In the genomic region with DNA sequence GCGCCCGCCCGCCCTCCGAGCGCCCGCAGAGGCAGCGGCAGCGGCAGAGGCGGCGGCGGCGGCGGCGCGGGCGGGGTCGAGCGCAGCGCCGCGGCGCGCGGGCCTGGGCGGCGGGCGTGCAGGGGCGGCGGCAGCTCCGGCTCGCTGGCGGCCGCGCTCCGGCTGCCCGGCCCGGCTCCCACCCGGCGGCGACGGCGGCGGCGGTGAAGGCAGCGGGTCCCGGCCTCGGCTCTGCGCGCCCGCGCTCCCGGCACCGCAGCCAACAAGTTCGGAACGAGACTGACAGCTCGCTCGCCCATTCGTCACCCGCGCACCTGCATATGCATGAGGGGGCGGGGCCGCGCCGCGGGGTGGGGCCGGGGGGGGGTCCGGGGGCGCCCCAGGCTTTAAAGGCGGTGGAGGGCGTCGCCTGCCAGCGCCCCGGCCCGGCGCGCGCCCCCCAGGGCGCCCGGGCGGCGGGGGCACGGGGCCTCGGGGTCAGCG, we compare ENCODE assay signal across 8 cellular contexts. TPM values are rescaled to one million over a fixed set of nuclear protein-coding genes. Genes with fewer than 3 reads are reported as not detected.
A peak's percentile ranks its signal among the peaks of the same experiment; 100 is the strongest.
DNase-seq lines count a peak whose midpoint lies in the region; ATAC-seq, FAIRE-seq and TF ChIP-seq lines count a peak whose summit lies in the region.

A gene (minus strand): TSS at position 281 of the 483 bp plus-strand sequence. CDS start 356 bp downstream, outside the sequence.

- H3K27me3 ChIP-seq in heart left ventricle (peaks cover 0 to 36% (median 0%) of the 10 kb centered on the region in 9 donors), rectal smooth muscle tissue (ENCODE audit: control insufficient read depth, insufficient read depth, low read length) (peaks cover 11% of the 10 kb centered on the region)

- peak within 1 kb of the TSS; percentile 78 for H3K4me3 Mint-ChIP-seq in activated naive CD8-positive, alpha-beta T cell

- H3K36me3 ChIP-seq in heart left ventricle, result no peaks in the 10 kb centered on the region
- no peaks in the 10 kb centered on the region for H3K36me3 ChIP-seq in rectal smooth muscle tissue (ENCODE audit: control insufficient read depth, insufficient read depth, low read length)

- H3K27ac ChIP-seq in heart left ventricle (peak within 1 kb of the TSS in 10 of 12 donors; percentile 39 to 82 (median 72)), rectal smooth muscle tissue (ENCODE audit: low read depth, low read length) (no peak within 1 kb of the TSS)

- H3K9me3 ChIP-seq in heart left ventricle, result no peaks in the 10 kb centered on the region

- H3K4me1 ChIP-seq in heart left ventricle (peaks cover 14 to 59% (median 38%) of the 10 kb centered on the region in 12 donors), rectal smooth muscle tissue (ENCODE audit: control insufficient read depth, insufficient read depth, low read length) (no peaks in the 10 kb centered on the region)

- WGBS in heart left ventricle, 4 donors, result 0 to 1% (median 1%) methylated on average over 12 to 84 of the region's 84 CpGs; no CpG with 5 or more reads in 1 of the 4 donors

- no peak for TF ChIP-seq POLR2A in heart left ventricle (IDR thresholded peaks at IDR 0.05)

- H3K36me3 Mint-ChIP-seq in activated naive CD8-positive, alpha-beta T cell, result no peaks in the 10 kb centered on the region

- H3K9ac ChIP-seq in rectal smooth muscle tissue (ENCODE audit: low read length), result no peak within 1 kb of the TSS

- TF ChIP-seq CTCF in heart left ventricle (IDR thresholded peaks at IDR 0.05), result no peak

- H3K27me3 Mint-ChIP-seq in activated naive CD8-positive, alpha-beta T cell, result peaks cover 1% of the 10 kb centered on the region

- ATAC-seq in heart left ventricle (peak in 2 of 4 donors; percentile 39 to 42), HG03457 (IDR thresholded peaks at IDR 0.05; ENCODE audit: unreplicated experiment) (no peak)

- DNase-seq in SIG-M5 treated with dmso at 0.1 percent for 504 hours (lab: John Stamatoyannopoulos, UW; ENCODE audit: unreplicated experiment) (peak; percentile 59), SIG-M5 (lab: John Stamatoyannopoulos, UW) (no peak), RCC 7860 (ENCODE audit: low spot score) (peak; percentile 3), heart left ventricle (peak; percentile 72 to 85 (median 76)), NCI-H2029 treated with DMSO at 0.1 percent for 48 hours (lab: John Stamatoyannopoulos, UW) (no peak)

- no peak within 1 kb of the TSS for H3K27ac Mint-ChIP-seq in activated naive CD8-positive, alpha-beta T cell

- H3K4me1 Mint-ChIP-seq in activated naive CD8-positive, alpha-beta T cell (ENCODE audit: low read depth), result peaks cover 8% of the 10 kb centered on the region

- intact Hi-C loops in heart left ventricle (cut with DNase I), result loop anchor here in 6 of 10 donors (2.0 to 10.0 kb wide), 4 partner anchors 28 to 76 kb away; no protein-coding TSS in a partner anchor

- no peak for FAIRE-seq in RCC 7860 (lab: Jason Lieb, UNC)

- H3K9me3 Mint-ChIP-seq in activated naive CD8-positive, alpha-beta T cell (ENCODE audit: low read depth), result no peaks in the 10 kb centered on the region

- H3K4me3 ChIP-seq in heart left ventricle (peak within 1 kb of the TSS; percentile 39 to 74 (median 58)), rectal smooth muscle tissue (ENCODE audit: low read length) (peak within 1 kb of the TSS; percentile 59)

RNA-seq across cellular contexts. Expression of the gene that starts here (rescaled TPM):
- 10 to 100 TPM; 20.4 to 62.4 (median 28.6) TPM for total RNA-seq in heart left ventricle
- 10 to 100 TPM; 19.1 to 25.2 TPM for polyA plus RNA-seq in heart left ventricle

Comparison
In these comparisons a context has a peak if more than half of its experiments do, and no peak if none do; other contexts are left out.
1. DNase-seq: peak in SIG-M5 treated with dmso at 0.1 percent for 504 hours (single experiment), RCC 7860 (single experiment) and heart left ventricle (5 of 5); none in SIG-M5 (single experiment) and NCI-H2029 treated with DMSO at 0.1 percent for 48 hours (single experiment).